Comparison of ENCODE assay signal across 1 cellular context in genomic region chr3:108661699-108662098, GRCh38.
TF ChIP-seq lines count a peak whose summit lies in the region.

No MANE protein-coding gene starts in this region.

TF ChIP-seq in HepG2, 621 proteins besides CTCF, POLR2A, EP300 and RAD21 (continued from another document):
- TF ChIP-seq ZNF574 (CRISPR knock-in tag; IDR thresholded peaks at IDR 0.05): no peak
